ENCODE assay signal across 7 cellular contexts in genomic region chr6:87702589-87702945, GRCh38. TPM values are rescaled to one million over a fixed set of nuclear protein-coding genes. Genes with fewer than 3 reads are reported as not detected.
DNase-seq lines count a peak whose midpoint lies in the region; ATAC-seq and TF ChIP-seq lines count a peak whose summit lies in the region.

No MANE protein-coding gene starts in this region.

- H3K36me3 ChIP-seq in brain microvascular endothelial cell (replicated peaks) (no peaks in the 10 kb centered on the region), uterus (no peaks in the 10 kb centered on the region)

- H3K27me3 ChIP-seq in brain microvascular endothelial cell (replicated peaks) (no peaks in the 10 kb centered on the region), uterus (no peaks in the 10 kb centered on the region)

- peak; percentile 77 for DNase-seq in NCI-H774 (lab: John Stamatoyannopoulos, UW)
- peak; percentile 59 for DNase-seq in brain microvascular endothelial cell
- DNase-seq in lung microvascular endothelial cell (ENCODE audit: low read depth in 2 of 2): peak; percentile 57 to 65
- DNase-seq in uterus: no peak
- no peak for DNase-seq in stimulated activated naive CD4-positive, alpha-beta T cell treated with Interleukin-2 at 50 U/mL for 16 hours (lab: John Stamatoyannopoulos, UW)

- intact Hi-C loops in uterus (cut with DNase I; ENCODE audit: low total_unique reads): no loop called here

- in situ Hi-C loops in brain microvascular endothelial cell (cut with HindIII; ENCODE audit: low pct_ligation_motif_present, low sequenced_read_pairs): no loop called here

- no peak for TF ChIP-seq POLR2A in uterus (IDR thresholded peaks at IDR 0.05)

- H3K9me3 ChIP-seq in uterus: no peaks in the 10 kb centered on the region

- H3K27ac ChIP-seq in brain microvascular endothelial cell: peak overlapping the region; percentile 90
- peak overlapping the region; percentile 85 to 98 for H3K27ac ChIP-seq in uterus

- peak overlapping the region; percentile 60 for H3K4me3 ChIP-seq in brain microvascular endothelial cell (ENCODE audit: low read depth, low read length)
- H3K4me3 ChIP-seq in uterus: peak overlapping the region; percentile 86 to 96

- ATAC-seq in GM18511 (IDR thresholded peaks at IDR 0.05; ENCODE audit: unreplicated experiment) (peak; percentile 9), HG02678 (IDR thresholded peaks at IDR 0.05; ENCODE audit: unreplicated experiment) (peak; percentile 2)

- TF ChIP-seq CTCF in brain microvascular endothelial cell (IDR thresholded peaks at IDR 0.05; ENCODE audit: low read depth, low read length, missing control alignments) (no peak), uterus (IDR thresholded peaks at IDR 0.05) (no peak)

- H3K4me1 ChIP-seq in uterus: no peaks in the 10 kb centered on the region

RNA-seq across cellular contexts. Expression of gene AKIRIN2, which starts 0.5 kb away (rescaled TPM):
- total RNA-seq in lung microvascular endothelial cell: 9.8 and 15.7 TPM in 2 replicates
- total RNA-seq in uterus: 10 to 100 TPM in 3 of 4 donors, 1 to 10 TPM in 1; 6.9 to 41.5 (median 24.8) TPM

Comparison
In these comparisons a context has a peak if more than half of its experiments do, and no peak if none do; other contexts are left out.
1. DNase-seq: peak in NCI-H774 (single experiment), brain microvascular endothelial cell (single experiment) and lung microvascular endothelial cell (2 of 2); none in uterus (0 of 2) and stimulated activated naive CD4-positive, alpha-beta T cell treated with Interleukin-2 at 50 U/mL for 16 hours (single experiment).